Comparison of ENCODE assay signal across 21 cellular contexts in genomic region chr1:27645071-27645415, GRCh38.
"Had no signal": no experiment of that assay in that cellular context is flagged by ENCODE, and none has a peak within 500 bp of the region (broad histone marks: within the 10 kb centered on the region; RNA-seq: fewer than 3 reads in every experiment).

No MANE protein-coding gene starts in this region.

- H3K4me3 Mint-ChIP-seq: central memory CD8-positive, alpha-beta T cell; naive thymus-derived CD8-positive, alpha-beta T cell had no signal

- H3K4me1 ChIP-seq: right lobe of liver, uterus had no signal

- H3K27me3 ChIP-seq: esophagus squamous epithelium, gastroesophageal sphincter, ovary, right lobe of liver, suprapubic skin, tibial artery, upper lobe of left lung, uterus had no signal

- H3K27me3 Mint-ChIP-seq: central memory CD8-positive, alpha-beta T cell; naive thymus-derived CD8-positive, alpha-beta T cell had no signal

- ATAC-seq: gastroesophageal sphincter; left lobe of liver; mucosa of descending colon; naive thymus-derived CD8-positive, alpha-beta T cell; psoas muscle; stimulated activated naive CD8-positive, alpha-beta T cell treated with anti-CD3 and anti-CD28 coated beads, Interleukin-15, Interleukin-2, amounts not matched to agents 100 U/mL and 50 U/mL, for 24 hours had no signal

- H3K4me3 ChIP-seq: esophagus squamous epithelium, gastroesophageal sphincter, mucosa of descending colon, ovary, psoas muscle, right lobe of liver, suprapubic skin, tibial artery, upper lobe of left lung, uterus had no signal

- H3K36me3 ChIP-seq: esophagus squamous epithelium, gastroesophageal sphincter, ovary, right lobe of liver, suprapubic skin, tibial artery, upper lobe of left lung, uterus had no signal

- H3K9me3 Mint-ChIP-seq: central memory CD8-positive, alpha-beta T cell; naive thymus-derived CD8-positive, alpha-beta T cell had no signal

- H3K36me3 Mint-ChIP-seq: naive thymus-derived CD8-positive, alpha-beta T cell had no signal

- DNase-seq: cortex of kidney; effector memory CD4-positive, alpha-beta T cell; esophagus squamous epithelium; foreskin fibroblast; glutamatergic neuron; islet precursor cell; mammary epithelial cell; mucosa of descending colon; naive thymus-derived CD8-positive, alpha-beta T cell; ovary; psoas muscle; retina; right lobe of liver; stimulated activated naive CD8-positive, alpha-beta T cell treated with anti-CD3 and anti-CD28 coated beads, Interleukin-15, Interleukin-2, amounts not matched to agents 100 U/mL and 50 U/mL, for 24 hours; tibial artery; uterus had no signal

- H3K9me3 ChIP-seq: esophagus squamous epithelium, gastroesophageal sphincter, mucosa of descending colon, ovary, psoas muscle, right lobe of liver, suprapubic skin, tibial artery, upper lobe of left lung, uterus had no signal
